16 cellular contexts compared by ENCODE assay signal in the genomic region with DNA sequence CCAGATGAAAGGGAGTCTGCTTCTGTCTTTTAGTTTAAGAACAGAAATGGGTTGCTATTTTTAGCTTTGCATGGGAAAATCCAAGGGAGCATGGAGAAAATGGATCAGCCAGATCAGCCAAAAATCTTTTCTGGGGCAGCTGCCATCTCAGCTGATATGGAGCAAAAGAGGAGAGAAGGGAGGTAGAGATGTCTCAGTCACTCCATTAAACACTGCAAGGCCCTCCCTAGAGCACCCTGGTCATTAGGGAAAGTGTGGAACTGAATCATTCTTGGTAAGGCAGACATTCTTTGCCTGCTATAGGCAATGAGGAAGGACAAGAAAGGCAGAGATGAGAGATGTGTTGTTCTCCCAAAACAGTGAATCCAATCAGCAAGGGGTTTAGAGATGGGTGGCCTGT.
DNase-seq lines count a peak whose midpoint lies in the region; ATAC-seq, FAIRE-seq and TF ChIP-seq lines count a peak whose summit lies in the region.
"Had no signal": no experiment of that assay in that cellular context is flagged by ENCODE, and none has a peak within 500 bp of the region (broad histone marks: within the 10 kb centered on the region; RNA-seq: fewer than 3 reads in every experiment).

No MANE protein-coding gene starts in this region.

- H2AFZ ChIP-seq in ACC112 (ENCODE audit: low read length, unreplicated experiment) (no peak overlapping the region), astrocyte (ENCODE audit: low read depth, low read length) (no peak overlapping the region), PC-9 (no peak overlapping the region)

- no peaks in the 10 kb centered on the region for H3K36me3 ChIP-seq in ACC112 (ENCODE audit: insufficient read depth, low read length)
- no peaks in the 10 kb centered on the region for H3K36me3 ChIP-seq in CD4-positive, CD25-positive, alpha-beta regulatory T cell (ENCODE audit: control insufficient read depth, insufficient read depth, low read length)
- no peaks in the 10 kb centered on the region for H3K36me3 ChIP-seq in astrocyte (ENCODE audit: insufficient read depth, low read length)
- no peaks in the 10 kb centered on the region for H3K36me3 ChIP-seq in PC-9 (ENCODE audit: low read depth)
- H3K36me3 ChIP-seq: BE2C, MG63 had no signal

- H3K79me2 ChIP-seq in ACC112 (ENCODE audit: control insufficient read depth, insufficient read depth, low read length, unreplicated experiment) (no peaks in the 10 kb centered on the region), astrocyte (ENCODE audit: insufficient read depth, low read length) (no peaks in the 10 kb centered on the region), PC-9 (ENCODE audit: low read depth) (no peaks in the 10 kb centered on the region)

- H3K27ac ChIP-seq in ACC112 (ENCODE audit: low read depth, low read length): peak overlapping the region; percentile 87
- H3K27ac ChIP-seq in CD4-positive, CD25-positive, alpha-beta regulatory T cell (ENCODE audit: insufficient read depth, low read length, poor library complexity, severe bottlenecking): no peak overlapping the region
- H3K27ac ChIP-seq in astrocyte (ENCODE audit: low read depth, low read length): no peak overlapping the region
- H3K27ac ChIP-seq in PC-9: no peak overlapping the region

- intact Hi-C loops in PC-9 (cut with micrococcal nuclease; ENCODE audit: unreplicated experiment): no loop called here

- H3K9me2 ChIP-seq in PC-9 (ENCODE audit: insufficient read depth): no peaks in the 10 kb centered on the region

- no peak overlapping the region for H3K4me3 Mint-ChIP-seq in CD4-positive, CD25-positive, alpha-beta regulatory T cell
- no peak overlapping the region for H3K4me3 Mint-ChIP-seq in astrocyte (ENCODE audit: unreplicated experiment)
- peak overlapping the region in 9 of 10 donors; percentile 9 to 70 (median 51) for H3K4me3 Mint-ChIP-seq in naive thymus-derived CD8-positive, alpha-beta T cell
- H3K4me3 Mint-ChIP-seq: H9 had no signal

- H3K4me1 ChIP-seq in ACC112 (ENCODE audit: control insufficient read depth, insufficient read depth, low read length, unreplicated experiment) (peaks cover 21% of the 10 kb centered on the region), astrocyte (ENCODE audit: insufficient read depth, low read length) (peaks cover 2% of the 10 kb centered on the region), PC-9 (replicated peaks; ENCODE audit: insufficient read depth) (peaks cover 5% of the 10 kb centered on the region)
- H3K4me1 ChIP-seq in CD4-positive, CD25-positive, alpha-beta regulatory T cell (ENCODE audit: control insufficient read depth, insufficient read depth, low read length, poor library complexity, severe bottlenecking): no peaks in the 10 kb centered on the region

- H4K20me1 ChIP-seq in astrocyte (ENCODE audit: insufficient read depth, low read length) (no peaks in the 10 kb centered on the region), PC-9 (ENCODE audit: insufficient read depth) (no peaks in the 10 kb centered on the region)

- peaks cover 0 to 2% (median 0%) of the 10 kb centered on the region in 7 donors for H3K9me3 Mint-ChIP-seq in CD4-positive, CD25-positive, alpha-beta regulatory T cell
- no peaks in the 10 kb centered on the region for H3K9me3 Mint-ChIP-seq in astrocyte (ENCODE audit: unreplicated experiment)
- H3K9me3 Mint-ChIP-seq in naive thymus-derived CD8-positive, alpha-beta T cell: peaks cover 0 to 2% (median 0%) of the 10 kb centered on the region in 9 donors
- H3K9me3 Mint-ChIP-seq: H9 had no signal

- H3F3A ChIP-seq in PC-9 (ENCODE audit: insufficient read depth, low read depth): no peaks in the 10 kb centered on the region

- DNase-seq in CD4-positive, CD25-positive, alpha-beta regulatory T cell: no peak
- DNase-seq in astrocyte (ENCODE audit: low read depth): peak; percentile 12
- no peak for DNase-seq in naive thymus-derived CD8-positive, alpha-beta T cell
- no peak for DNase-seq in NCI-H2107 (lab: John Stamatoyannopoulos, UW)
- DNase-seq in PC-9: no peak
- no peak for DNase-seq in dedifferentiated amniotic fluid mesenchymal stem cell (ENCODE audit: extremely low spot score)
- DNase-seq: BE2C, COR-L47, H9, KBM-7, MG63, NCI-H1105 treated with DMSO at 0.1 percent for 48 hours, NCI-H187, NCI-H510A had no signal

- H3K27me3 Mint-ChIP-seq in CD4-positive, CD25-positive, alpha-beta regulatory T cell: no peaks in the 10 kb centered on the region
- peaks cover 56% of the 10 kb centered on the region for H3K27me3 Mint-ChIP-seq in astrocyte (ENCODE audit: low read depth, unreplicated experiment)
- H3K27me3 Mint-ChIP-seq in naive thymus-derived CD8-positive, alpha-beta T cell: peaks cover 0 to 6% (median 0%) of the 10 kb centered on the region in 5 donors

- peak overlapping the region; percentile 7; the same call in 1 of the 2 replicates for H3K4me3 ChIP-seq in ACC112 (ENCODE audit: low read depth, low read length)
- no peak overlapping the region for H3K4me3 ChIP-seq in CD4-positive, CD25-positive, alpha-beta regulatory T cell (ENCODE audit: low read depth, low read length)
- no peak overlapping the region for H3K4me3 ChIP-seq in astrocyte (ENCODE audit: insufficient read depth, low read depth, low read length)
- H3K4me3 ChIP-seq in PC-9: no peak overlapping the region
- H3K4me3 ChIP-seq: MG63 had no signal

- H3K27ac Mint-ChIP-seq in CD4-positive, CD25-positive, alpha-beta regulatory T cell: peak overlapping the region in 2 of 3 donors; percentile 4 to 76
- peak overlapping the region; percentile 30 for H3K27ac Mint-ChIP-seq in astrocyte (ENCODE audit: unreplicated experiment)
- peak overlapping the region in 8 of 10 donors; percentile 15 to 86 (median 78) for H3K27ac Mint-ChIP-seq in naive thymus-derived CD8-positive, alpha-beta T cell
- H3K27ac Mint-ChIP-seq: H9 had no signal

- H3K4me2 ChIP-seq in astrocyte (ENCODE audit: low read length) (no peak overlapping the region), PC-9 (no peak overlapping the region)

- POLR2A ChIA-PET in naive thymus-derived CD8-positive, alpha-beta T cell (lab: Charles Lee): interaction anchor here (0.9 kb wide), 1 partner anchor 10 kb away, joined by 3 read pairs; no protein-coding TSS in a partner anchor
- POLR2A ChIA-PET in PC-9 (lab: Charles Lee; ENCODE audit: unreplicated experiment): no interaction called here

- ATAC-seq in CD4-positive, CD25-positive, alpha-beta regulatory T cell (ENCODE audit: low read depth in 2 of 2): no peak
- ATAC-seq in naive thymus-derived CD8-positive, alpha-beta T cell: no peak

- CTCF ChIA-PET in PC-9 (lab: Charles Lee): no interaction called here

- TF ChIP-seq CTCF in astrocyte (IDR thresholded peaks at IDR 0.05; ENCODE audit: insufficient read depth, low read depth, low read length): no peak
- no peak for TF ChIP-seq CTCF in PC-9 (conservative IDR thresholded peaks at IDR 0.05)

- FAIRE-seq in astrocyte (lab: Jason Lieb, UNC): no peak
- FAIRE-seq: RCC 7860 had no signal

- H3K9ac ChIP-seq in astrocyte (ENCODE audit: low read length): no peak overlapping the region

- BruUV-seq in PC-9 (replicated peaks; lab: Mats Ljungman, UMichigan): no TSS peak

- H3K27me3 ChIP-seq in ACC112 (ENCODE audit: insufficient read depth, low read length): no peaks in the 10 kb centered on the region
- no peaks in the 10 kb centered on the region for H3K27me3 ChIP-seq in CD4-positive, CD25-positive, alpha-beta regulatory T cell (ENCODE audit: control insufficient read depth, insufficient read depth, low read length)
- peaks cover 24% of the 10 kb centered on the region for H3K27me3 ChIP-seq in astrocyte (ENCODE audit: insufficient read depth, low read length)
- no peaks in the 10 kb centered on the region for H3K27me3 ChIP-seq in PC-9 (ENCODE audit: insufficient read depth, low read depth)
- H3K27me3 ChIP-seq: BE2C, MG63 had no signal

- H3K9me3 ChIP-seq in CD4-positive, CD25-positive, alpha-beta regulatory T cell (ENCODE audit: control insufficient read depth in 2 of 2, low read length in 2 of 2): no peaks in the 10 kb centered on the region
- H3K9me3 ChIP-seq in astrocyte (ENCODE audit: insufficient read depth, low read depth, low read length) (no peaks in the 10 kb centered on the region), PC-9 (ENCODE audit: insufficient read depth, low read depth) (no peaks in the 10 kb centered on the region)
- H3K9me3 ChIP-seq: BE2C, MG63 had no signal

- H3K36me3 Mint-ChIP-seq in CD4-positive, CD25-positive, alpha-beta regulatory T cell: no peaks in the 10 kb centered on the region
- H3K36me3 Mint-ChIP-seq in astrocyte (ENCODE audit: low read depth, unreplicated experiment): no peaks in the 10 kb centered on the region
- no peaks in the 10 kb centered on the region for H3K36me3 Mint-ChIP-seq in naive thymus-derived CD8-positive, alpha-beta T cell

- H3K4me1 Mint-ChIP-seq in CD4-positive, CD25-positive, alpha-beta regulatory T cell: peaks cover 0 to 16% (median under 1%) of the 10 kb centered on the region in 4 donors
- H3K4me1 Mint-ChIP-seq in astrocyte (ENCODE audit: low read depth, unreplicated experiment): peaks cover 16% of the 10 kb centered on the region
- peaks cover 23 to 74% (median 64%) of the 10 kb centered on the region in 4 donors for H3K4me1 Mint-ChIP-seq in naive thymus-derived CD8-positive, alpha-beta T cell
- H3K4me1 Mint-ChIP-seq: H9 had no signal

Comparison
In these comparisons a context has a peak if more than half of its experiments do, and no peak if none do; other contexts are left out.
1. H3K4me3 Mint-ChIP-seq: peak in naive thymus-derived CD8-positive, alpha-beta T cell (9 of 10); none in CD4-positive, CD25-positive, alpha-beta regulatory T cell (0 of 4) and astrocyte (single experiment).
2. Peak in every context shown above with its lines, with median percentiles within 50 percentile points of each other: H3K27ac Mint-ChIP-seq.